2 cellular contexts compared by ENCODE assay signal in genomic region chr2:231939022-231939421, GRCh38.
TF ChIP-seq lines count a peak whose summit lies in the region.

No MANE protein-coding gene starts in this region.

TF ChIP-seq in GM23338, 12 proteins besides CTCF, POLR2A, EP300 and RAD21:
- TF ChIP-seq JUNB (IDR thresholded peaks at IDR 0.05; ENCODE audit: unreplicated experiment) (no peak), ETS1 (IDR thresholded peaks at IDR 0.05) (no peak), POLR2AphosphoS5 (IDR thresholded peaks at IDR 0.05; ENCODE audit: low read depth) (no peak), ZNF114 (CRISPR knock-in tag; IDR thresholded peaks at IDR 0.05) (no peak), REST (IDR thresholded peaks at IDR 0.05; ENCODE audit: unreplicated experiment) (no peak), EZH2 (IDR thresholded peaks at IDR 0.05; ENCODE audit: low read depth, unreplicated experiment) (no peak), ZNF462 (CRISPR knock-in tag; IDR thresholded peaks at IDR 0.05) (no peak), EZH2phosphoT487 (IDR thresholded peaks at IDR 0.05; ENCODE audit: unreplicated experiment) (no peak), NANOG (IDR thresholded peaks at IDR 0.05; ENCODE audit: borderline replicate concordance) (no peak)

TF ChIP-seq in GM12878, 131 proteins besides CTCF, POLR2A, EP300 and RAD21:
- no peak for TF ChIP-seq HCFC1 (IDR thresholded peaks at IDR 0.05; ENCODE audit: low read length)
- TF ChIP-seq USF1 (IDR thresholded peaks at IDR 0.05; ENCODE audit: borderline replicate concordance, extremely low read length, insufficient read depth, low read depth, low read length) = peak; percentile 27
TF ChIP-seq in GM12878: peak in this region for 1.
